21 cellular contexts compared by ENCODE assay signal in the genomic region with DNA sequence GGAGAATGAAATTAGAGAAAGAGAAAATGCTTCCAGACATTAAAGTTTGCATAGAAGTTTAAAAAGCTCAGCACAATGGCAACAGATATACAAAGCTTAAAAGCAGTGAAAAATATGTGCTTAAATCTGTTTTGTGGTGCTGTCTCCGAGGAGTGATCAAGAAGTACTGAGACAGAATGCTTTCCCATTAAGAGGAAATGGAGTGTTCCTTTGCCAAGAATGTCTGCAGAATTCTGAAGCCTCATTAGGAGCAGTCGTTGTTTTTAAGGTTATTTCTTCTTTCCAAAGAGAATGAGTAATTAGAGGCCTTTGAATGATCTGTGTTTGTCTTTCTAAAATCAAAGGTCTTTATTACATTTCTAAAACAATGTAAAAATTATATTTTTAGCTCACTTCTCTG.
DNase-seq lines count a peak whose midpoint lies in the region; ATAC-seq, FAIRE-seq and TF ChIP-seq lines count a peak whose summit lies in the region.
"Had no signal": no experiment of that assay in that cellular context is flagged by ENCODE, and none has a peak within 500 bp of the region (broad histone marks: within the 10 kb centered on the region; RNA-seq: fewer than 3 reads in every experiment).

No MANE protein-coding gene starts in this region.

- no peak overlapping the region for H4K8ac ChIP-seq in trophoblast cell (ENCODE audit: low read depth, low read length)

- H2AFZ ChIP-seq in ACC112 (ENCODE audit: low read length, unreplicated experiment) (peak overlapping the region; percentile 11), osteoblast (ENCODE audit: low read length) (peak overlapping the region; percentile 40), trophoblast cell (ENCODE audit: insufficient read depth, low read length, poor library complexity) (no peak overlapping the region)

- no peak overlapping the region for H4K91ac ChIP-seq in trophoblast cell (ENCODE audit: low read depth, low read length)

- no peak for DNase-seq in SK-N-MC (ENCODE audit: low read depth, low spot score)
- no peak for DNase-seq in osteoblast (ENCODE audit: insufficient read length, low spot score, missing footprints)
- no peak for DNase-seq in trophoblast cell
- DNase-seq in inferior parietal cortex (ENCODE audit: extremely low spot score) = no peak
- DNase-seq: CD8-positive, alpha-beta T cell; DMS153; H7; KBM-7; MV-4-11; NCI-H1105; NCI-H2029; NCI-H2227 treated with DMSO at 0.1 percent for 48 hours; NCI-H526 treated with DMSO at 0.1 percent for 48 hours; RPMI8226; SHP77; SW 1271 had no signal

- peak; percentile 68 for FAIRE-seq in endometrium (lab: Jason Lieb, UNC)
- FAIRE-seq: A549 had no signal

- no peak for TF ChIP-seq CTCF in osteoblast (IDR thresholded peaks at IDR 0.05; ENCODE audit: extremely low read depth, low read depth, low read length)

- ATAC-seq in GM18907 (IDR thresholded peaks at IDR 0.05; ENCODE audit: unreplicated experiment) = no peak
- ATAC-seq: A549; CD8-positive, alpha-beta T cell had no signal

- WGBS in trophoblast cell (ENCODE audit: extremely low coverage, insufficient coverage, insufficient read length) = no CpG with 5 or more reads among the region's 2 CpGs

- H3K36me3 ChIP-seq in ACC112 (ENCODE audit: insufficient read depth, low read length) (no peaks in the 10 kb centered on the region), SK-N-MC (ENCODE audit: insufficient read depth, low read length) (no peaks in the 10 kb centered on the region), osteoblast (ENCODE audit: insufficient read depth, low read length) (no peaks in the 10 kb centered on the region), trophoblast cell (ENCODE audit: control insufficient read depth in 1 of 2, insufficient read depth in 2 of 2, low read length in 2 of 2) (no peaks in the 10 kb centered on the region)

- no peak overlapping the region for H2BK5ac ChIP-seq in trophoblast cell (ENCODE audit: low read depth, low read length, poor library complexity)

- no peak overlapping the region for H3K14ac ChIP-seq in trophoblast cell (ENCODE audit: low read length)

- H3K18ac ChIP-seq in trophoblast cell (ENCODE audit: low read length) = no peak overlapping the region

- H3K4me2 ChIP-seq in osteoblast (ENCODE audit: insufficient read depth, low read length) (no peak overlapping the region), trophoblast cell (ENCODE audit: low read length) (no peak overlapping the region)
- H3K4me2 ChIP-seq: A549 had no signal

- H3K9me3 ChIP-seq in SK-N-MC (ENCODE audit: low read depth, low read length) (no peaks in the 10 kb centered on the region), osteoblast (ENCODE audit: low read depth, low read length) (no peaks in the 10 kb centered on the region), trophoblast cell (ENCODE audit: insufficient read depth, low read depth, low read length) (no peaks in the 10 kb centered on the region)

- no peak overlapping the region for H2BK12ac ChIP-seq in trophoblast cell (ENCODE audit: low read length)

- no peak overlapping the region for H3K4ac ChIP-seq in trophoblast cell (ENCODE audit: low read depth, low read length)

- H3K9ac ChIP-seq in SK-N-MC (ENCODE audit: insufficient read length) = no peak overlapping the region
- no peak overlapping the region for H3K9ac ChIP-seq in trophoblast cell (ENCODE audit: low read length)

- no peak overlapping the region for H4K12ac ChIP-seq in trophoblast cell (ENCODE audit: low read depth, low read length)

- no peak overlapping the region for H3K4me3 ChIP-seq in ACC112 (ENCODE audit: low read depth, low read length)
- no peak overlapping the region for H3K4me3 ChIP-seq in SK-N-MC
- H3K4me3 ChIP-seq in osteoblast (ENCODE audit: insufficient read depth, low read length) = no peak overlapping the region
- H3K4me3 ChIP-seq in trophoblast cell (ENCODE audit: low read depth, low read length) = no peak overlapping the region
- H3K4me3 ChIP-seq: A549 had no signal

- H3K23ac ChIP-seq in trophoblast cell (ENCODE audit: low read length) = no peak overlapping the region

- no peaks in the 10 kb centered on the region for H4K20me1 ChIP-seq in osteoblast (ENCODE audit: insufficient read depth, low read length)

- H3K27me3 ChIP-seq in ACC112 (ENCODE audit: insufficient read depth, low read length) (no peaks in the 10 kb centered on the region), osteoblast (ENCODE audit: insufficient read depth, low read length) (no peaks in the 10 kb centered on the region), trophoblast cell (ENCODE audit: insufficient read depth, low read length) (no peaks in the 10 kb centered on the region)

- H3K27ac ChIP-seq in ACC112 (ENCODE audit: low read depth, low read length) (no peak overlapping the region), SK-N-MC (peak overlapping the region; percentile 29; the same call in 1 of the 2 replicates), osteoblast (ENCODE audit: low read depth, low read length) (no peak overlapping the region), trophoblast cell (ENCODE audit: low read depth, low read length) (no peak overlapping the region)
- H3K27ac ChIP-seq: A549, C4-2B had no signal

- H3K79me1 ChIP-seq in trophoblast cell (ENCODE audit: low read length) = no peaks in the 10 kb centered on the region

- no peaks in the 10 kb centered on the region for H3K79me2 ChIP-seq in ACC112 (ENCODE audit: control insufficient read depth, insufficient read depth, low read length, unreplicated experiment)
- no peaks in the 10 kb centered on the region for H3K79me2 ChIP-seq in osteoblast (ENCODE audit: insufficient read depth, low read length)
- H3K79me2 ChIP-seq in trophoblast cell (ENCODE audit: control insufficient read depth, insufficient read depth, low read length, poor library complexity) = no peaks in the 10 kb centered on the region

- H2BK120ac ChIP-seq in trophoblast cell (ENCODE audit: insufficient read depth, low read length, poor library complexity) = no peak overlapping the region

- H2AK5ac ChIP-seq in trophoblast cell (ENCODE audit: low read length) = no peak overlapping the region

- H3K4me1 ChIP-seq in ACC112 (ENCODE audit: control insufficient read depth, insufficient read depth, low read length, unreplicated experiment) = no peaks in the 10 kb centered on the region
- no peaks in the 10 kb centered on the region for H3K4me1 ChIP-seq in osteoblast (ENCODE audit: insufficient read depth, low read length)
- no peaks in the 10 kb centered on the region for H3K4me1 ChIP-seq in trophoblast cell (ENCODE audit: control insufficient read depth in 1 of 2, insufficient read depth in 2 of 2, low read length in 2 of 2)
- H3K4me1 ChIP-seq: A549 had no signal
